ENCODE assay signal across 1 cellular context in genomic region chr1:24157921-24158481, GRCh38.
TF ChIP-seq lines count a peak whose summit lies in the region.

No MANE protein-coding gene starts in this region.

TF ChIP-seq in HepG2, 621 proteins besides CTCF, POLR2A, EP300 and RAD21:
- TF ChIP-seq ZNF605 (CRISPR knock-in tag; IDR thresholded peaks at IDR 0.05), result no peak
